Comparison of ENCODE assay signal across 10 cellular contexts in the genomic region with DNA sequence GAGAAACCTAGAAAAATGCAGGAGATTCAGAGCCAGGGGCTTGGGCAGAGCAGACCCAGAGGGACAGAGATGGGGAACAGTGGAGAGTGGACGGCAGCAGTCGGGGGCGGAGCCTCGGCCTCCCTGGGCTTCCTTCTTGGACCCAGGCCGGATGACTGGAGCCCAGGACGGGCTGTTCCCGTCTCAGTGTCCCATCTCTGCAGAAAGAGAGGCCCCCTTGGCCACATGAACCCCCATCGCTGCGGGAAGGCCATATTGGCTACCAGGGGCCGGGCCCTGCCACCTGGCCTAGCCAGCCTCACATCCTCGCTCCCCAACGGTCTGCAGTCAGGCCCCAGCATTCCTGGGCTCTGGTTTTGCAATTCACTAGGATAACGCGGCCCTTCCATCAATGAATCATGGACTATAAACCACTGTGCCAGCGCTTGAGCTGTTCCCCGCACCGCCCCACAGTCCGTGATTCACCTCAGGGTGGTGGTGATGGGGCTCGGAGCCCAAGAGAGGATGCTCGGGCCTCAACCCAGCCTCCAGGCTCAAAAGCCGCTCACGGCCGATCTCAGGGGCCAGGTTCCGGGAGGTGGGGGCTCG.
A peak's percentile ranks its signal among the peaks of the same experiment; 100 is the strongest.
DNase-seq lines count a peak whose midpoint lies in the region; ATAC-seq, FAIRE-seq and TF ChIP-seq lines count a peak whose summit lies in the region.
"Had no signal": no experiment of that assay in that cellular context is flagged by ENCODE, and none has a peak within 500 bp of the region (broad histone marks: within the 10 kb centered on the region; RNA-seq: fewer than 3 reads in every experiment).

No MANE protein-coding gene starts in this region.

- no peak for TF ChIP-seq RAD21 in A549 (conservative IDR thresholded peaks at IDR 0.05 in 1 of 2, IDR thresholded peaks at IDR 0.05 in 1 of 2)

- no peak for FAIRE-seq in A549 (lab: Jason Lieb, UNC)

- POLR2A ChIA-PET in A549 (lab: Yijun Ruan, JAX), result interaction anchor here (0.6 to 0.8 kb wide), 2 partner anchors 22 to 36 kb away, joined by 4 to 6 read pairs; no protein-coding TSS in a partner anchor

- H3K4me1 ChIP-seq in A549, result peaks cover 27% of the 10 kb centered on the region

- H3K4me1 Mint-ChIP-seq in neural crest cell, result peaks cover 9% of the 10 kb centered on the region
- H3K4me1 Mint-ChIP-seq: activated naive CD4-positive, alpha-beta T cell treated with anti-CD3 and anti-CD28 coated beads, Interleukin-2, amount 50 U/mL, for 24 hours had no signal

- H3K4me2 ChIP-seq in A549, result peak overlapping the region; percentile 51

- H3K9me3 Mint-ChIP-seq in neural crest cell, result no peaks in the 10 kb centered on the region
- H3K9me3 Mint-ChIP-seq: activated naive CD4-positive, alpha-beta T cell treated with anti-CD3 and anti-CD28 coated beads, Interleukin-2, amount 50 U/mL, for 24 hours had no signal

- H3K4me3 ChIP-seq in A549, result no peak overlapping the region

- CTCF ChIA-PET in A549 (lab: Yijun Ruan, JAX), result interaction anchor here (1.6 to 7.2 kb wide), 2 partner anchors 14 to 360 kb away, joined by 5 to 87 read pairs; no protein-coding TSS in a partner anchor

- TF ChIP-seq CTCF in A549 (IDR thresholded peaks at IDR 0.05) (no peak), neural crest cell (conservative IDR thresholded peaks at IDR 0.05) (no peak)

- no peaks in the 10 kb centered on the region for H3K27me3 Mint-ChIP-seq in neural crest cell (ENCODE audit: low read depth)
- H3K27me3 Mint-ChIP-seq: activated naive CD4-positive, alpha-beta T cell treated with anti-CD3 and anti-CD28 coated beads, Interleukin-2, amount 50 U/mL, for 24 hours had no signal

- peak overlapping the region; percentile 48 for H3K27ac Mint-ChIP-seq in neural crest cell (ENCODE audit: unreplicated experiment)

- DNase-seq in A549 (ENCODE audit: low read depth in 1 of 2, low spot score in 1 of 2), result peak in 1 of 2 experiments; percentile 57
- peak; percentile 96 for DNase-seq in M059J (ENCODE audit: low read depth)
- DNase-seq in epidermal melanocyte (ENCODE audit: insufficient read length, low spot score), result peak; percentile 81
- no peak for DNase-seq in neural crest cell (ENCODE audit: low read depth, low spot score)
- no peak for DNase-seq in UCSD-AML1 (lab: John Stamatoyannopoulos, UW; ENCODE audit: unreplicated experiment)
- DNase-seq in NCI-H1417 treated with DMSO at 0.1 percent for 48 hours (lab: John Stamatoyannopoulos, UW), result no peak
- no peak for DNase-seq in NCI-H510A (lab: John Stamatoyannopoulos, UW)
- DNase-seq in activated naive CD4-positive, alpha-beta T cell (lab: John Stamatoyannopoulos, UW), result no peak
- DNase-seq: DMS 273 treated with DMSO at 0.1 percent for 48 hours had no signal

- WGBS in A549 (ENCODE audit: missing lambda C conversion rate), result 79% methylated on average over 23 of the region's 25 CpGs

- ATAC-seq in A549, result peak; percentile 80 to 83

- no peak overlapping the region for H3K4me3 Mint-ChIP-seq in neural crest cell
- H3K4me3 Mint-ChIP-seq: activated naive CD4-positive, alpha-beta T cell treated with anti-CD3 and anti-CD28 coated beads, Interleukin-2, amount 50 U/mL, for 24 hours had no signal

- no peak for TF ChIP-seq EP300 in A549 (IDR thresholded peaks at IDR 0.05)

- TF ChIP-seq POLR2A in A549 (IDR thresholded peaks at IDR 0.05; ENCODE audit: low read length), result no peak

- H3K27ac ChIP-seq in A549, result peak overlapping the region; percentile 62 to 94

- no peaks in the 10 kb centered on the region for H3K9me3 ChIP-seq in A549

- no peaks in the 10 kb centered on the region for H3K36me3 Mint-ChIP-seq in neural crest cell (ENCODE audit: low read depth)

TF ChIP-seq in A549, 52 proteins besides CTCF, POLR2A, EP300 and RAD21 (continues in another document):
- no peak for TF ChIP-seq NFE2L2 (conservative IDR thresholded peaks at IDR 0.05; ENCODE audit: low read length)
- no peak for TF ChIP-seq HEYL (CRISPR knock-in tag; IDR thresholded peaks at IDR 0.05)
- TF ChIP-seq MYC (IDR thresholded peaks at IDR 0.05; ENCODE audit: borderline replicate concordance, low read length), result no peak
- peak; percentile 24; the same call in 1 of the 2 replicates for TF ChIP-seq JUNB (IDR thresholded peaks at IDR 0.05)
- TF ChIP-seq, protein P1, sequence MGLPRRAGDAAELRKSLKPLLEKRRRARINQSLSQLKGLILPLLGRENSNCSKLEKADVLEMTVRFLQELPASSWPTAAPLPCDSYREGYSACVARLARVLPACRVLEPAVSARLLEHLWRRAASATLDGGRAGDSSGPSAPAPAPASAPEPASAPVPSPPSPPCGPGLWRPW (IDR thresholded peaks at IDR 0.05), result no peak
- no peak for TF ChIP-seq FOSB (CRISPR knock-in tag; IDR thresholded peaks at IDR 0.05)
- TF ChIP-seq POLR2AphosphoS2 (conservative IDR thresholded peaks at IDR 0.05; ENCODE audit: low read length), result no peak
- TF ChIP-seq MAZ (IDR thresholded peaks at IDR 0.05; ENCODE audit: borderline replicate concordance, low read depth, low read length), result no peak
- peak; percentile 45 to 79; a peak in 3 of 4 replicates for TF ChIP-seq CEBPB (IDR thresholded peaks at IDR 0.05)
- TF ChIP-seq, protein P2, sequence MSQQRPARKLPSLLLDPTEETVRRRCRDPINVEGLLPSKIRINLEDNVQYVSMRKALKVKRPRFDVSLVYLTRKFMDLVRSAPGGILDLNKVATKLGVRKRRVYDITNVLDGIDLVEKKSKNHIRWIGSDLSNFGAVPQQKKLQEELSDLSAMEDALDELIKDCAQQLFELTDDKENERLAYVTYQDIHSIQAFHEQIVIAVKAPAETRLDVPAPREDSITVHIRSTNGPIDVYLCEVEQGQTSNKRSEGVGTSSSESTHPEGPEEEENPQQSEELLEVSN (IDR thresholded peaks at IDR 0.05; ENCODE audit: borderline replicate concordance, low read depth), result no peak
- 0 out of 3 replicates have a peak, but pooled peaks have one; percentile 20 for TF ChIP-seq SMC3 (IDR thresholded peaks at IDR 0.05)
- 0 out of 2 replicates have a peak, but pooled peaks have one; percentile 21 for TF ChIP-seq GATA3 (IDR thresholded peaks at IDR 0.05; ENCODE audit: borderline replicate concordance)
- no peak for TF ChIP-seq RCOR1 (IDR thresholded peaks at IDR 0.05; ENCODE audit: low read depth, low read length)
- TF ChIP-seq HDAC2 (IDR thresholded peaks at IDR 0.05), result no peak
- TF ChIP-seq, protein P3, sequence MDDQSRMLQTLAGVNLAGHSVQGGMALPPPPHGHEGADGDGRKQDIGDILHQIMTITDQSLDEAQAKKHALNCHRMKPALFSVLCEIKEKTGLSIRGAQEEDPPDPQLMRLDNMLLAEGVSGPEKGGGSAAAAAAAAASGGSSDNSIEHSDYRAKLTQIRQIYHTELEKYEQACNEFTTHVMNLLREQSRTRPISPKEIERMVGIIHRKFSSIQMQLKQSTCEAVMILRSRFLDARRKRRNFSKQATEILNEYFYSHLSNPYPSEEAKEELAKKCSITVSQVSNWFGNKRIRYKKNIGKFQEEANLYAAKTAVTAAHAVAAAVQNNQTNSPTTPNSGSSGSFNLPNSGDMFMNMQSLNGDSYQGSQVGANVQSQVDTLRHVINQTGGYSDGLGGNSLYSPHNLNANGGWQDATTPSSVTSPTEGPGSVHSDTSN (IDR thresholded peaks at IDR 0.05), result no peak
- no peak for TF ChIP-seq ZFP36 (IDR thresholded peaks at IDR 0.05; ENCODE audit: borderline replicate concordance, partially characterized antibody)
- no peak for TF ChIP-seq ZSCAN20 (CRISPR knock-in tag; IDR thresholded peaks at IDR 0.05)
- TF ChIP-seq, protein P4, sequence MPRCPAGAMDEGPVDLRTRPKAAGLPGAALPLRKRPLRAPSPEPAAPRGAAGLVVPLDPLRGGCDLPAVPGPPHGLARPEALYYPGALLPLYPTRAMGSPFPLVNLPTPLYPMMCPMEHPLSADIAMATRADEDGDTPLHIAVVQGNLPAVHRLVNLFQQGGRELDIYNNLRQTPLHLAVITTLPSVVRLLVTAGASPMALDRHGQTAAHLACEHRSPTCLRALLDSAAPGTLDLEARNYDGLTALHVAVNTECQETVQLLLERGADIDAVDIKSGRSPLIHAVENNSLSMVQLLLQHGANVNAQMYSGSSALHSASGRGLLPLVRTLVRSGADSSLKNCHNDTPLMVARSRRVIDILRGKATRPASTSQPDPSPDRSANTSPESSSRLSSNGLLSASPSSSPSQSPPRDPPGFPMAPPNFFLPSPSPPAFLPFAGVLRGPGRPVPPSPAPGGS (IDR thresholded peaks at IDR 0.05), result no peak
- TF ChIP-seq EHMT2 (IDR thresholded peaks at IDR 0.05; ENCODE audit: low read depth), result no peak
- TF ChIP-seq KDM5A (IDR thresholded peaks at IDR 0.05), result no peak
- no peak for TF ChIP-seq EHF (CRISPR knock-in tag; IDR thresholded peaks at IDR 0.05)
- TF ChIP-seq HOXA7 (CRISPR knock-in tag; IDR thresholded peaks at IDR 0.05), result no peak
- no peak for TF ChIP-seq HOXB5 (CRISPR knock-in tag; IDR thresholded peaks at IDR 0.05)
- TF ChIP-seq, protein P5, sequence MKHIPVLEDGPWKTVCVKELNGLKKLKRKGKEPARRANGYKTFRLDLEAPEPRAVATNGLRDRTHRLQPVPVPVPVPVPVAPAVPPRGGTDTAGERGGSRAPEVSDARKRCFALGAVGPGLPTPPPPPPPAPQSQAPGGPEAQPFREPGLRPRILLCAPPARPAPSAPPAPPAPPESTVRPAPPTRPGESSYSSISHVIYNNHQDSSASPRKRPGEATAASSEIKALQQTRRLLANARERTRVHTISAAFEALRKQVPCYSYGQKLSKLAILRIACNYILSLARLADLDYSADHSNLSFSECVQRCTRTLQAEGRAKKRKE (CRISPR knock-in tag; IDR thresholded peaks at IDR 0.05; ENCODE audit: low read depth), result no peak
- TF ChIP-seq, protein P6, sequence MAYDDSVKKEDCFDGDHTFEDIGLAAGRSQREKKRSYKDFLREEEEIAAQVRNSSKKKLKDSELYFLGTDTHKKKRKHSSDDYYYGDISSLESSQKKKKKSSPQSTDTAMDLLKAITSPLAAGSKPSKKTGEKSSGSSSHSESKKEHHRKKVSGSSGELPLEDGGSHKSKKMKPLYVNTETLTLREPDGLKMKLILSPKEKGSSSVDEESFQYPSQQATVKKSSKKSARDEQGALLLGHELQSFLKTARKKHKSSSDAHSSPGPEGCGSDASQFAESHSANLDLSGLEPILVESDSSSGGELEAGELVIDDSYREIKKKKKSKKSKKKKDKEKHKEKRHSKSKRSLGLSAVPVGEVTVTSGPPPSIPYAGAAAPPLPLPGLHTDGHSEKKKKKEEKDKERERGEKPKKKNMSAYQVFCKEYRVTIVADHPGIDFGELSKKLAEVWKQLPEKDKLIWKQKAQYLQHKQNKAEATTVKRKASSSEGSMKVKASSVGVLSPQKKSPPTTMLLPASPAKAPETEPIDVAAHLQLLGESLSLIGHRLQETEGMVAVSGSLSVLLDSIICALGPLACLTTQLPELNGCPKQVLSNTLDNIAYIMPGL (CRISPR knock-in tag; IDR thresholded peaks at IDR 0.05; ENCODE audit: borderline replicate concordance), result no peak
- TF ChIP-seq TP53 (CRISPR knock-in tag; IDR thresholded peaks at IDR 0.05), result no peak
- TF ChIP-seq RNF2 (IDR thresholded peaks at IDR 0.05; ENCODE audit: borderline replicate concordance, low read depth), result no peak

Comparison
In these comparisons a context has a peak if more than half of its experiments do, and no peak if none do; other contexts are left out.
1. DNase-seq: peak in M059J (single experiment) and epidermal melanocyte (single experiment); none in neural crest cell (single experiment), UCSD-AML1 (single experiment), NCI-H1417 treated with DMSO at 0.1 percent for 48 hours (single experiment), NCI-H510A (single experiment) and activated naive CD4-positive, alpha-beta T cell (0 of 4).